Comparison of ENCODE assay signal across 8 cellular contexts in the genomic region with DNA sequence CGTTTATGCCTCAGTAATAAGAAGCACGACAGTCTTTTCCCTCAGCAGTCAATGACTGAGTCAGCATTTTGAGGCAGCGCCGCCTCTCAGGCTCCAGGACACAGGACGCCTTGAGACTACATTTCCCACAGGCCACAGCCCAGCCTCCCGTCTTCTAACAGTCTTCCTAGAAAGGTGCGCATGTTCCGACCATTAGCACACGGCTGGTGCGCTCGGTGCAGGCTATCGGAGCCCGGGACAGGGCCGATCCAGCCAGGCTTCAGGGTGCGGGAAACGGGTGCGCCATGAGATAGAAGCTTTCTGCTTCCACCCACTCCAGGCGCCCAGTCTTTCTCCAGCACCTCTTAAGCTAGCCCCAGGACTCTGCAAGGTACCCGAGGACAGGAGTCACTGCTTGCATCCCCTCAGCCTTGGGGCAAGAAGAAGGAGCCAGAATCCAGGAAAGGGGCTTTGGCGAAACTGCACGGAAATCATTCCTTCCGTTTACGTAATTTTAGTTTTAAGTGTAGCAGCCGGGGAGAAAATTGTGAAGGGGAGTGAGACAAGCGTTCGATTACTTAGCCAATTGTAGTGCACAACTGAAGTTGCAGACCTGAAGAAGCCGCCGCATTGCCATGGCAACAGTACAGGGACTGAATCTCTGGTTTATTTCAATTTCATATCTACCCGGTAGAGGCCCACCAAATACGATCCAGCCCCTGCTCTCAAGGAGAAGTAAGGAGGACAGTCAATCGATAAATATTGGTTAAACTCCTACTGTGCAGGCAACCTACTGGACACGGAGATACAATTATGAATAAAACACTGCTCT. TPM values are rescaled to one million over a fixed set of nuclear protein-coding genes. Genes with fewer than 3 reads are reported as not detected.
A peak's percentile ranks its signal among the peaks of the same experiment; 100 is the strongest.
DNase-seq lines count a peak whose midpoint lies in the region; ATAC-seq lines count a peak whose summit lies in the region.

No MANE protein-coding gene starts in this region.

- H3K36me3 Mint-ChIP-seq in activated CD4-positive, alpha-beta memory T cell treated with anti-CD3 and anti-CD28 coated beads for 36 hours: no peaks in the 10 kb centered on the region

- H3K27me3 Mint-ChIP-seq in activated CD4-positive, alpha-beta memory T cell treated with anti-CD3 and anti-CD28 coated beads for 36 hours: peaks cover 4% of the 10 kb centered on the region

- H3K27ac Mint-ChIP-seq in activated CD4-positive, alpha-beta memory T cell treated with anti-CD3 and anti-CD28 coated beads for 36 hours: no peak overlapping the region

- H3K27ac ChIP-seq in ectodermal cell (ENCODE audit: insufficient read depth, low read depth, low read length, poor library complexity, severe bottlenecking): no peak overlapping the region

- 38 to 41% methylated on average over 32 of the region's 32 CpGs for WGBS in ectodermal cell, 2 experiments

- H3K4me3 Mint-ChIP-seq in activated CD4-positive, alpha-beta memory T cell treated with anti-CD3 and anti-CD28 coated beads for 36 hours: peak overlapping the region; percentile 57

- H3K9me3 ChIP-seq in ectodermal cell (ENCODE audit: control insufficient read depth, low read length): no peaks in the 10 kb centered on the region

- peak overlapping the region; percentile 51 for H3K4me3 ChIP-seq in ectodermal cell (ENCODE audit: insufficient read depth, low read depth, low read length)

- H3K9me3 Mint-ChIP-seq in activated CD4-positive, alpha-beta memory T cell treated with anti-CD3 and anti-CD28 coated beads for 36 hours: no peaks in the 10 kb centered on the region

- H3K36me3 ChIP-seq in ectodermal cell (ENCODE audit: control insufficient read depth, insufficient read depth, low read length): no peaks in the 10 kb centered on the region

- peak; percentile 45 for DNase-seq in DMS79 treated with DMSO at 0.1 percent for 48 hours (lab: John Stamatoyannopoulos, UW)
- peak; percentile 71 for DNase-seq in HPDE6-E6E7 (ENCODE audit: extremely low spot score)
- peak; percentile 64 for DNase-seq in activated CD4-positive, alpha-beta memory T cell treated with anti-CD3 and anti-CD28 coated beads for 36 hours
- peak; percentile 55 for DNase-seq in left lobe of liver (ENCODE audit: low spot score)
- peak; percentile 22 to 44 (median 32) for DNase-seq in stimulated activated CD4-positive, alpha-beta T cell treated with anti-CD3 and anti-CD28 coated beads, Interleukin-12 subunit alpha, Interleukin-12 subunit beta, amount 100 ng/mL, for 48 hours (ENCODE audit: low read depth in 2 of 3, low spot score in 1 of 3)

- ATAC-seq in left lobe of liver: peak; percentile 92
- ATAC-seq in HG02678 (IDR thresholded peaks at IDR 0.05; ENCODE audit: unreplicated experiment): no peak
- ATAC-seq in HG02885 (IDR thresholded peaks at IDR 0.05; ENCODE audit: poor library complexity, unreplicated experiment): no peak

- CTCF ChIA-PET in activated CD4-positive, alpha-beta memory T cell treated with anti-CD3 and anti-CD28 coated beads for 36 hours (lab: Charles Lee): interaction anchor here (1.4 kb wide), 1 partner anchor 10 kb away, joined by 5 read pairs; no protein-coding TSS in a partner anchor

- intact Hi-C loops in activated CD4-positive, alpha-beta memory T cell treated with anti-CD3 and anti-CD28 coated beads for 36 hours (cut with micrococcal nuclease): no loop called here

- H3K27me3 ChIP-seq in ectodermal cell (ENCODE audit: control insufficient read depth, insufficient read depth, low read length, poor library complexity, severe bottlenecking): no peaks in the 10 kb centered on the region

- POLR2A ChIA-PET in activated CD4-positive, alpha-beta memory T cell treated with anti-CD3 and anti-CD28 coated beads for 36 hours (lab: Charles Lee): no interaction called here

- peaks cover 10% of the 10 kb centered on the region for H3K4me1 Mint-ChIP-seq in activated CD4-positive, alpha-beta memory T cell treated with anti-CD3 and anti-CD28 coated beads for 36 hours (ENCODE audit: low read depth)

- H3K4me1 ChIP-seq in ectodermal cell (ENCODE audit: control insufficient read depth, insufficient read depth, low read length): no peaks in the 10 kb centered on the region

RNA-seq across cellular contexts. Expression of a gene that starts 53.9 kb away (rescaled TPM):
- total RNA-seq in activated CD4-positive, alpha-beta memory T cell treated with anti-CD3 and anti-CD28 coated beads for 36 hours: 1 to 10 TPM; 6.8 to 9.3 TPM
- 15.1 TPM for polyA plus RNA-seq in ectodermal cell (2013, experiment 1 of 4)
- 17.8 TPM for polyA plus RNA-seq in ectodermal cell (2013, experiment 2 of 4)
- 10.5 TPM for polyA plus RNA-seq in ectodermal cell (2013, experiment 3 of 4)
- 11.8 TPM for polyA plus RNA-seq in ectodermal cell (2013, experiment 4 of 4)
- 7.8 TPM for total RNA-seq in left lobe of liver
